ENCODE assay signal across 2 cellular contexts in genomic region chr9:95264954-95265615, GRCh38.
TF ChIP-seq lines count a peak whose summit lies in the region.

No MANE protein-coding gene starts in this region.

TF ChIP-seq in IMR-90, 13 proteins besides CTCF, POLR2A, EP300 and RAD21:
- TF ChIP-seq NFE2L2 (IDR thresholded peaks at IDR 0.05; ENCODE audit: low read depth, low read length) (no peak), SMC3 (IDR thresholded peaks at IDR 0.05; ENCODE audit: low read depth, low read length) (peak; percentile 53)

TF ChIP-seq in GM12878, 131 proteins besides CTCF, POLR2A, EP300 and RAD21:
- TF ChIP-seq EGR1 (IDR thresholded peaks at IDR 0.05; ENCODE audit: borderline replicate concordance in 1 of 2, low read depth in 2 of 2, low read length in 2 of 2) (no peak), SREBF1 (IDR thresholded peaks at IDR 0.05; ENCODE audit: low read length) (no peak), IRF3 (IDR thresholded peaks at IDR 0.05) (no peak), ATF7 (IDR thresholded peaks at IDR 0.05; ENCODE audit: low read depth) (no peak), RBBP5 (conservative IDR thresholded peaks at IDR 0.05) (no peak), BHLHE40 (IDR thresholded peaks at IDR 0.05; ENCODE audit: borderline replicate concordance in 1 of 2, low read depth in 2 of 2, low read length in 1 of 2) (no peak), HCFC1 (IDR thresholded peaks at IDR 0.05; ENCODE audit: low read length) (no peak), NBN (IDR thresholded peaks at IDR 0.05) (no peak), ELK1 (IDR thresholded peaks at IDR 0.05; ENCODE audit: low read depth, low read length) (no peak), CREB1 (IDR thresholded peaks at IDR 0.05; ENCODE audit: low read depth) (no peak), REST (IDR thresholded peaks at IDR 0.05; ENCODE audit: low read depth, low read length) (no peak), BCL11A (IDR thresholded peaks at IDR 0.05; ENCODE audit: low read depth, low read length) (no peak), HDGF (IDR thresholded peaks at IDR 0.05) (no peak), BACH1 (IDR thresholded peaks at IDR 0.05; ENCODE audit: borderline replicate concordance) (no peak), PRDM15 (CRISPR knock-in tag; IDR thresholded peaks at IDR 0.05) (no peak)
TF ChIP-seq in GM12878: peak in this region for 0.
